In genomic region chr9:123326662-123327093, GRCh38 we compare ENCODE assay signal across 10 cellular contexts.
A peak's percentile ranks its signal among the peaks of the same experiment; 100 is the strongest.
DNase-seq lines count a peak whose midpoint lies in the region; ATAC-seq, FAIRE-seq and TF ChIP-seq lines count a peak whose summit lies in the region.
"Had no signal": no experiment of that assay in that cellular context is flagged by ENCODE, and none has a peak within 500 bp of the region (broad histone marks: within the 10 kb centered on the region; RNA-seq: fewer than 3 reads in every experiment).

No MANE protein-coding gene starts in this region.

- ATAC-seq in GM18508 (IDR thresholded peaks at IDR 0.05; ENCODE audit: insufficient read depth, unreplicated experiment): peak; percentile 37
- ATAC-seq in HG02938 (IDR thresholded peaks at IDR 0.05; ENCODE audit: unreplicated experiment): peak; percentile 47
- no peak for ATAC-seq in HG02973 (IDR thresholded peaks at IDR 0.05; ENCODE audit: unreplicated experiment)

- H3K36me3 ChIP-seq in parathyroid adenoma (ENCODE audit: control insufficient read depth, insufficient read depth, low read length): no peaks in the 10 kb centered on the region

- no peak for TF ChIP-seq CTCF in parathyroid adenoma (IDR thresholded peaks at IDR 0.05)

- no peak for FAIRE-seq in urothelium cell line (lab: Jason Lieb, UNC)
- FAIRE-seq: small intestine had no signal

- H3K79me2 ChIP-seq in parathyroid adenoma: no peaks in the 10 kb centered on the region

- peak overlapping the region; percentile 70 for H2AFZ ChIP-seq in parathyroid adenoma

- peak overlapping the region; percentile 45 for H3K4me2 ChIP-seq in parathyroid adenoma (ENCODE audit: low read length)

- peaks cover 32% of the 10 kb centered on the region for H3K4me1 ChIP-seq in parathyroid adenoma

- no peaks in the 10 kb centered on the region for H3K9me3 ChIP-seq in parathyroid adenoma (ENCODE audit: control insufficient read depth, low read length)

- H3K4me3 ChIP-seq in parathyroid adenoma (ENCODE audit: low read depth, low read length): no peak overlapping the region

- peak; percentile 40 for DNase-seq in UCSD-AML1 (lab: John Stamatoyannopoulos, UW; ENCODE audit: unreplicated experiment)
- DNase-seq in NCI-H1417 treated with DMSO at 0.1 percent for 48 hours (lab: John Stamatoyannopoulos, UW): no peak
- DNase-seq in NCI-H226: no peak
- DNase-seq in urothelium cell line (ENCODE audit: low spot score): no peak
- DNase-seq: activated CD4-positive, alpha-beta T cell treated with anti-CD3 and anti-CD28 coated beads for 1 hour; small intestine had no signal

- H3K27me3 ChIP-seq in parathyroid adenoma (ENCODE audit: control insufficient read depth, insufficient read depth, low read length): no peaks in the 10 kb centered on the region

- no peak overlapping the region for H3K9ac ChIP-seq in parathyroid adenoma

- H3K27ac ChIP-seq in parathyroid adenoma: peak overlapping the region; percentile 83
